ENCODE assay signal across 20 cellular contexts in genomic region chr2:150062416-150062815, GRCh38.
A peak's percentile ranks its signal among the peaks of the same experiment; 100 is the strongest.
DNase-seq lines count a peak whose midpoint lies in the region; ATAC-seq and TF ChIP-seq lines count a peak whose summit lies in the region.
"Had no signal": no experiment of that assay in that cellular context is flagged by ENCODE, and none has a peak within 500 bp of the region (broad histone marks: within the 10 kb centered on the region; RNA-seq: fewer than 3 reads in every experiment).

No MANE protein-coding gene starts in this region.

- peaks cover 23% of the 10 kb centered on the region for H3F3A ChIP-seq in GM23248 (ENCODE audit: insufficient read depth)

- H4K20me1 ChIP-seq in GM23248 (ENCODE audit: insufficient read depth): no peaks in the 10 kb centered on the region
- H4K20me1 ChIP-seq in hepatocyte (ENCODE audit: insufficient read depth, poor library complexity, severe bottlenecking): no peaks in the 10 kb centered on the region

- in situ Hi-C loops in GM23248 (cut with MboI): no loop called here
- in situ Hi-C loops in Panc1 (cut with HindIII; ENCODE audit: low pct_unique_long_range_greater_than_20kb, low sequenced_read_pairs): no loop called here

- CTCF ChIA-PET in Panc1 (lab: Charles Lee): no interaction called here

- BruUV-seq in Panc1 (replicated peaks; lab: Mats Ljungman, UMichigan): no TSS peak

- H3K9ac ChIP-seq in GM23248 (peak overlapping the region; percentile 37; the same call in 1 of the 2 replicates), skeletal muscle satellite cell (ENCODE audit: low read depth, low read length) (peak overlapping the region; percentile 16)

- no peak for TF ChIP-seq CTCF in Panc1 (IDR thresholded peaks at IDR 0.05)
- no peak for TF ChIP-seq CTCF in hepatocyte (IDR thresholded peaks at IDR 0.05; ENCODE audit: poor library complexity)

- H3K9me3 ChIP-seq in GM23248 (ENCODE audit: low read depth) (no peaks in the 10 kb centered on the region), Panc1 (ENCODE audit: control insufficient read depth, insufficient read depth, low read depth, low read length) (no peaks in the 10 kb centered on the region), skeletal muscle satellite cell (replicated peaks; ENCODE audit: low read length) (no peaks in the 10 kb centered on the region), hepatocyte (ENCODE audit: low read depth) (no peaks in the 10 kb centered on the region)
- H3K9me3 ChIP-seq: gastrocnemius medialis, neutrophil, tibial nerve had no signal

- ATAC-seq in Panc1: no peak
- ATAC-seq: activated CD8-positive, alpha-beta T cell treated with anti-CD3 and anti-CD28 coated beads, Interleukin-2, amount 10 ng/mL, durations not matched to agents 7 days and 5 days; activated T-cell treated with anti-CD3 and anti-CD28 coated beads, Interleukin-2, amount 50 U/mL, for 4 hours; gastrocnemius medialis; HCT116 had no signal

- DNase-seq in GM23248 (peak; percentile 66), Panc1 (ENCODE audit: low read depth, low spot score) (no peak), fibroblast of gingiva (ENCODE audit: low read depth) (peak; percentile 51), epidermal melanocyte (ENCODE audit: insufficient read length, low spot score) (no peak), hepatocyte (ENCODE audit: low spot score) (no peak), hypothalamus (lab: John Stamatoyannopoulos, UW) (no peak)
- DNase-seq: activated B cell treated with CpG ODN at 0.5 μM for 24 hours; activated CD8-positive, alpha-beta T cell treated with anti-CD3 and anti-CD28 coated beads, Interleukin-2, amount 10 ng/mL, durations not matched to agents 7 days and 5 days; activated naive CD4-positive, alpha-beta T cell treated with anti-CD3 and anti-CD28 coated beads for 36 hours; activated T-cell treated with anti-CD3 and anti-CD28 coated beads, Interleukin-2, amount 50 U/mL, for 4 hours; Calu3; gastrocnemius medialis; MM.1S; NCI-H748 treated with DMSO at 0.1 percent for 48 hours; stimulated activated CD4-positive, alpha-beta T cell treated with anti-CD3 and anti-CD28 coated beads, Interleukin-1b, Interleukin-23, amount 100 ng/mL, for 48 hours; stimulated activated naive CD4-positive, alpha-beta T cell treated with Interleukin-2 at 50 U/mL for 16 hours had no signal

- H2AFZ ChIP-seq in GM23248 (peak overlapping the region; percentile 29; the same call in 1 of the 2 replicates), hepatocyte (no peak overlapping the region)

- H3K4me3 ChIP-seq in GM23248 (peak overlapping the region; percentile 6; the same call in 1 of the 2 replicates), Panc1 (ENCODE audit: low read depth in 2 of 2, low read length in 2 of 2) (no peak overlapping the region), skeletal muscle satellite cell (ENCODE audit: low read length) (no peak overlapping the region), hepatocyte (no peak overlapping the region)
- H3K4me3 ChIP-seq: gastrocnemius medialis, tibial nerve had no signal

- H3K79me2 ChIP-seq in GM23248 (ENCODE audit: insufficient read depth): no peaks in the 10 kb centered on the region
- H3K79me2 ChIP-seq in hepatocyte: no peaks in the 10 kb centered on the region

- H3K27me3 ChIP-seq in GM23248 (replicated peaks; ENCODE audit: insufficient read depth) (no peaks in the 10 kb centered on the region), Panc1 (ENCODE audit: control insufficient read depth, insufficient read depth, low read length) (no peaks in the 10 kb centered on the region), skeletal muscle satellite cell (ENCODE audit: control insufficient read depth, insufficient read depth, low read length) (no peaks in the 10 kb centered on the region), hepatocyte (no peaks in the 10 kb centered on the region)
- H3K27me3 ChIP-seq: gastrocnemius medialis, neutrophil, tibial nerve had no signal

- peak overlapping the region; percentile 61 for H3K4me2 ChIP-seq in GM23248 (ENCODE audit: unreplicated experiment)
- H3K4me2 ChIP-seq in skeletal muscle satellite cell (ENCODE audit: low read length): peak overlapping the region; percentile 55
- H3K4me2 ChIP-seq in hepatocyte: no peak overlapping the region

- H3K9me2 ChIP-seq in GM23248 (ENCODE audit: insufficient read depth): no peaks in the 10 kb centered on the region
- H3K9me2 ChIP-seq in hepatocyte (replicated peaks; ENCODE audit: insufficient read depth): no peaks in the 10 kb centered on the region

- H3K27ac ChIP-seq in GM23248: peak overlapping the region; percentile 69
- H3K27ac ChIP-seq in Panc1 (ENCODE audit: low read length): 0 out of 2 replicates have a peak overlapping the region, but pooled peaks have one; percentile 14
- no peak overlapping the region for H3K27ac ChIP-seq in hepatocyte
- H3K27ac ChIP-seq: gastrocnemius medialis, neutrophil, tibial nerve had no signal

- 13 to 20% methylated on average over 3 of the region's 3 CpGs for WGBS in GM23248 (ENCODE audit: low coverage in 1 of 2, low lambda C conversion rate in 2 of 2, missing lambda C conversion rate in 2 of 2), 2 experiments
- 91% methylated on average over 3 of the region's 3 CpGs for WGBS in hepatocyte (ENCODE audit: low lambda C conversion rate, missing lambda C conversion rate)

- H3K4me1 ChIP-seq in GM23248 (ENCODE audit: insufficient read depth): peaks cover 32% of the 10 kb centered on the region
- H3K4me1 ChIP-seq in Panc1 (ENCODE audit: control insufficient read depth, insufficient read depth, low read length): no peaks in the 10 kb centered on the region
- H3K4me1 ChIP-seq in skeletal muscle satellite cell (ENCODE audit: control insufficient read depth, insufficient read depth, low read length): peaks cover 18% of the 10 kb centered on the region
- no peaks in the 10 kb centered on the region for H3K4me1 ChIP-seq in hepatocyte (ENCODE audit: insufficient read depth)

- POLR2A ChIA-PET in Panc1 (lab: Charles Lee): no interaction called here

- intact Hi-C loops in Panc1 (cut with micrococcal nuclease; ENCODE audit: unreplicated experiment): no loop called here

- H3K36me3 ChIP-seq in GM23248 (ENCODE audit: low read depth) (no peaks in the 10 kb centered on the region), Panc1 (ENCODE audit: control insufficient read depth, insufficient read depth, low read length) (no peaks in the 10 kb centered on the region), skeletal muscle satellite cell (ENCODE audit: insufficient read depth, low read length) (no peaks in the 10 kb centered on the region), hepatocyte (replicated peaks; ENCODE audit: insufficient read depth, low read depth) (no peaks in the 10 kb centered on the region)
- H3K36me3 ChIP-seq: gastrocnemius medialis, neutrophil, tibial nerve had no signal

Comparison
In these comparisons a context has a peak if more than half of its experiments do, and no peak if none do; other contexts are left out.
1. DNase-seq: peak in GM23248 (single experiment) and fibroblast of gingiva (single experiment); none in Panc1 (single experiment), epidermal melanocyte (single experiment), hepatocyte (single experiment) and hypothalamus (0 of 51).